ENCODE assay signal across 15 cellular contexts in the genomic region with DNA sequence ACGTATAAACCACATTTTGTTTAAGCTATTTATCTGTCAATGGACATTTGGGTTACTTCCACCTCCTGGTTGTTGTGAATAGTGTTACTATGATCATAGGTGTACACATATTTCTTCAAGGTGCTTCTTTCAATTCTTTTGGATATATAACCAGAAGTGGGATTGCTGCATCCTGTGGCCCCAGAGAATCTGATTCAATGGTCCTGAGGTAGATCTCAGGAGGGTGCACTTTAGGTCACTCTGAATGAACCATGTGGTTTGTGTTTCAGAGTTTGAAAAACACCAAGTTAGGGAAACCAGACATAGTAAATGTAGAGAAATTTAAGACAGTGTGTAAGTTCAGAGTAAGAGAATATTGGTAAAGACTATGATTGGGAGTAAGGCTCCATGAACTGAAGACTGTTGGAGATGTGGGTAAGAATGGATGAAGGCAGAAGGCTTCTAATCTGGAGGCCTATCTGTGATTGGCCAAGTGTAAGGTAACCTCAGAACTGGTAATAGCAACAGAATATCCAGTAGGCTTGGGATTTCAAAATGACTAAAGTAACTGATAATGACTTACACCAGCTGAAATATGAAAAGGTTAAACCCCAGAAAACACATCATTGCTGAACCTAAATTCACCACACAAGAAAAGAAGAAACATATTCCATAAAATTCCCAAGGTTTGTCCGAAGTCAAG.
DNase-seq lines count a peak whose midpoint lies in the region; ATAC-seq lines count a peak whose summit lies in the region.
"Had no signal": no experiment of that assay in that cellular context is flagged by ENCODE, and none has a peak within 500 bp of the region (broad histone marks: within the 10 kb centered on the region; RNA-seq: fewer than 3 reads in every experiment).

No MANE protein-coding gene starts in this region.

- peaks cover 50% of the 10 kb centered on the region for H3K36me3 Mint-ChIP-seq in T-helper 2 cell treated with Interferon-gamma antibody and Interleukin-4, amounts not matched to agents 5 μg/mL and 100 μg/mL, for 36 hours (ENCODE audit: low read depth)
- H3K36me3 Mint-ChIP-seq in activated naive CD8-positive, alpha-beta T cell treated with anti-CD3 and anti-CD28 coated beads, Interleukin-2, amount 50 U/mL, for 24 hours (ENCODE audit: low read depth): peaks cover 54% of the 10 kb centered on the region

- peaks cover 16% of the 10 kb centered on the region for H3K4me1 Mint-ChIP-seq in T-helper 2 cell treated with Interferon-gamma antibody and Interleukin-4, amounts not matched to agents 5 μg/mL and 100 μg/mL, for 36 hours (ENCODE audit: low read depth)
- peaks cover 16% of the 10 kb centered on the region for H3K4me1 Mint-ChIP-seq in activated naive CD8-positive, alpha-beta T cell treated with anti-CD3 and anti-CD28 coated beads, Interleukin-2, amount 50 U/mL, for 24 hours

- ATAC-seq in GM21515 (IDR thresholded peaks at IDR 0.05; ENCODE audit: unreplicated experiment): peak; percentile 44
- peak; percentile 49 for ATAC-seq in HG03064 (IDR thresholded peaks at IDR 0.05; ENCODE audit: low read depth, unreplicated experiment)
- ATAC-seq in activated naive CD8-positive, alpha-beta T cell treated with anti-CD3 and anti-CD28 coated beads, Interleukin-2, amount 50 U/mL, for 24 hours: no peak
- ATAC-seq: foreskin keratinocyte; natural killer cell treated with Interleukin-12 subunit alpha and Interleukin-12 subunit beta and Interleukin-15 and Interleukin-18, amount 100 ng/mL, for 72 hours had no signal

- no peaks in the 10 kb centered on the region for H3K9me3 Mint-ChIP-seq in T-helper 2 cell treated with Interferon-gamma antibody and Interleukin-4, amounts not matched to agents 5 μg/mL and 100 μg/mL, for 36 hours
- H3K9me3 Mint-ChIP-seq in activated naive CD8-positive, alpha-beta T cell treated with anti-CD3 and anti-CD28 coated beads, Interleukin-2, amount 50 U/mL, for 24 hours: no peaks in the 10 kb centered on the region
- H3K9me3 Mint-ChIP-seq: activated naive CD4-positive, alpha-beta T cell treated with anti-CD3 and anti-CD28 coated beads, Interleukin-2, amount 10 ng/mL, durations not matched to agents 7 days and 5 days; natural killer cell treated with Interleukin-12 subunit alpha and Interleukin-12 subunit beta and Interleukin-15 and Interleukin-18, amount 100 ng/mL, for 72 hours had no signal

- no peaks in the 10 kb centered on the region for H3K27me3 Mint-ChIP-seq in T-helper 2 cell treated with Interferon-gamma antibody and Interleukin-4, amounts not matched to agents 5 μg/mL and 100 μg/mL, for 36 hours (ENCODE audit: low read depth)
- no peaks in the 10 kb centered on the region for H3K27me3 Mint-ChIP-seq in activated naive CD8-positive, alpha-beta T cell treated with anti-CD3 and anti-CD28 coated beads, Interleukin-2, amount 50 U/mL, for 24 hours
- H3K27me3 Mint-ChIP-seq: activated naive CD4-positive, alpha-beta T cell treated with anti-CD3 and anti-CD28 coated beads, Interleukin-2, amount 10 ng/mL, durations not matched to agents 7 days and 5 days; natural killer cell treated with Interleukin-12 subunit alpha and Interleukin-12 subunit beta and Interleukin-15 and Interleukin-18, amount 100 ng/mL, for 72 hours had no signal

- H3K4me3 Mint-ChIP-seq in T-helper 2 cell treated with Interferon-gamma antibody and Interleukin-4, amounts not matched to agents 5 μg/mL and 100 μg/mL, for 36 hours: peak overlapping the region; percentile 20
- H3K4me3 Mint-ChIP-seq in activated naive CD8-positive, alpha-beta T cell treated with anti-CD3 and anti-CD28 coated beads, Interleukin-2, amount 50 U/mL, for 24 hours: no peak overlapping the region
- H3K4me3 Mint-ChIP-seq: activated naive CD4-positive, alpha-beta T cell treated with anti-CD3 and anti-CD28 coated beads, Interleukin-2, amount 10 ng/mL, durations not matched to agents 7 days and 5 days; natural killer cell treated with Interleukin-12 subunit alpha and Interleukin-12 subunit beta and Interleukin-15 and Interleukin-18, amount 100 ng/mL, for 72 hours had no signal

- H3K27ac Mint-ChIP-seq in T-helper 2 cell treated with Interferon-gamma antibody and Interleukin-4, amounts not matched to agents 5 μg/mL and 100 μg/mL, for 36 hours: peak overlapping the region; percentile 51
- peak overlapping the region; percentile 4 for H3K27ac Mint-ChIP-seq in activated naive CD8-positive, alpha-beta T cell treated with anti-CD3 and anti-CD28 coated beads, Interleukin-2, amount 50 U/mL, for 24 hours
- H3K27ac Mint-ChIP-seq: natural killer cell treated with Interleukin-12 subunit alpha and Interleukin-12 subunit beta and Interleukin-15 and Interleukin-18, amount 100 ng/mL, for 72 hours had no signal

- no peak for DNase-seq in T-helper 2 cell treated with Interferon-gamma antibody and Interleukin-4, amounts not matched to agents 5 μg/mL and 100 μg/mL, for 36 hours (ENCODE audit: low spot score)
- DNase-seq in T-helper 2 cell: no peak
- no peak for DNase-seq in activated naive CD8-positive, alpha-beta T cell treated with anti-CD3 and anti-CD28 coated beads, Interleukin-2, amount 50 U/mL, for 24 hours
- no peak for DNase-seq in HUDEP-2 (lab: John Stamatoyannopoulos, UW; ENCODE audit: unreplicated experiment in 76 of 76)
- no peak for DNase-seq in NCI-H2081 treated with DMSO at 0.1 percent for 48 hours (lab: John Stamatoyannopoulos, UW)
- no peak for DNase-seq in stimulated activated CD4-positive, alpha-beta T cell treated with anti-CD3 and anti-CD28 coated beads, Interleukin-12 subunit alpha, Interleukin-12 subunit beta, amount 100 ng/mL, for 4 hours
- DNase-seq: activated CD4-positive, CD25-positive, alpha-beta regulatory T cell; activated naive CD4-positive, alpha-beta T cell treated with anti-CD3 and anti-CD28 coated beads, Interleukin-2, amount 10 ng/mL, durations not matched to agents 7 days and 5 days; cortex of kidney; foreskin keratinocyte; NCI-H446 treated with DMSO at 0.1 percent for 48 hours; small intestine had no signal
